ENCODE assay signal across 11 cellular contexts in the genomic region with DNA sequence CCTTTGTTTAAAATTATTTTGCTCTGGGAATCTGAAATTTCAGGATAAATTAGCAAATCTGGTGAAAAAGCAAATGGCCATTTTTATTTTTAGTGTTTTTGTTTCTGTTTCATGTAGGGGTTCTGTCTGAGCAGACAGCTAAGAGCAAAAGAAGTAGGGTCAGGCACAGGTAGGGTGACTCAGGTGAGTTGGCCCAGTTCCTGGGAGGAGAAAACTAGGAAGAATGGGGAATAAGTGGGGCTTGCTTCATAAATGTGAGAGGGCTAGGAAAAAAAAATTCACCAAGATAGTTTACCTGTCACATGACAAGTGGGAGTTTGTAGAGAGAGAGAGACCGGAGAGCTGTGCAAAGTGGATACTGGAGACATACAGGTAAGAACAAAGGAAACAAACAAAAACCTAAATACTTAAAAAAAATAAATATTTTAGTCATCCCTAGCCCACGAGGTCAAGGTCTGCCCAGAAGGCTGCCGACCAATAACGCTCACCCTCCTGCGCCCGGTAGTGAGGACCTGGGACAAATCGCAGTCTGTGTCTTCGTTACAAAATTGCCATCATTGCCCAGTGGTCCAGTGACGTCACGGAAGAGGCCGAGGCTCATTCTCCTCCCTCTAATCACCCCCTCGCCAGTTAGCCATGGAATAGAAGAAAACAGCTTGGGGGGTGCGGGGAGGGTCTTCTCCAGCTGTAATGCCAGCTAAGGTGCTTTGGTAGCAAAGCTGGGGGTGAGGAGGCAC. TPM values are rescaled to one million over a fixed set of nuclear protein-coding genes. Genes with fewer than 3 reads are reported as not detected.
DNase-seq lines count a peak whose midpoint lies in the region; ATAC-seq and TF ChIP-seq lines count a peak whose summit lies in the region.
"Had no signal": no experiment of that assay in that cellular context is flagged by ENCODE, and none has a peak within 500 bp of the region (broad histone marks: within the 10 kb centered on the region; RNA-seq: fewer than 3 reads in every experiment).

No MANE protein-coding gene starts in this region.

- H3K9me3 ChIP-seq in right atrium auricular region (no peaks in the 10 kb centered on the region), neutrophil (no peaks in the 10 kb centered on the region), endodermal cell (ENCODE audit: control insufficient read depth, low read length) (no peaks in the 10 kb centered on the region)

- peaks cover 0 to 70% of the 10 kb centered on the region in 2 donors for H3K4me1 ChIP-seq in right atrium auricular region
- H3K4me1 ChIP-seq in neutrophil (ENCODE audit: control insufficient read depth in 1 of 2, insufficient read depth in 1 of 2, low read depth in 1 of 2, low read length in 1 of 2), result peaks cover 29 to 50% of the 10 kb centered on the region in 2 experiments
- H3K4me1 ChIP-seq in endodermal cell (ENCODE audit: control insufficient read depth, insufficient read depth, low read length), result peaks cover 7% of the 10 kb centered on the region

- intact Hi-C loops in Right ventricle myocardium inferior (cut with DNase I), result loop anchor here (2.0 to 5.0 kb wide), 3 partner anchors 70 to 355 kb away; no protein-coding TSS in a partner anchor

- TF ChIP-seq CTCF in right atrium auricular region (IDR thresholded peaks at IDR 0.05) (no peak), fibroblast of villous mesenchyme (IDR thresholded peaks at IDR 0.05; ENCODE audit: insufficient read depth, low read depth, low read length) (no peak), neutrophil (IDR thresholded peaks at IDR 0.05) (no peak), endodermal cell (conservative IDR thresholded peaks at IDR 0.05) (no peak)

- whole genome bisulfite sequencing in endodermal cell (ENCODE audit: insufficient coverage in 1 of 2, insufficient read length in 1 of 2), 2 experiments, result 80 to 90% methylated on average over 5 to 12 of the region's 13 CpGs

- H3K9me3 Mint-ChIP-seq in endodermal cell, result no peaks in the 10 kb centered on the region
- H3K9me3 Mint-ChIP-seq: activated CD4-positive, alpha-beta memory T cell treated with anti-CD3 and anti-CD28 coated beads, Interleukin-2, amount 10 ng/mL, durations not matched to agents 7 days and 5 days; neural crest cell had no signal

- H3K27me3 ChIP-seq in right atrium auricular region, result peaks cover 0 to 11% of the 10 kb centered on the region in 2 donors
- peaks cover 90% of the 10 kb centered on the region for H3K27me3 ChIP-seq in neutrophil
- H3K27me3 ChIP-seq in endodermal cell (ENCODE audit: control insufficient read depth, insufficient read depth, low read length, poor library complexity, severe bottlenecking), result peaks cover 46% of the 10 kb centered on the region

- ATAC-seq in Right ventricle myocardium inferior (no peak), HG03469 (IDR thresholded peaks at IDR 0.05; ENCODE audit: unreplicated experiment) (no peak), HG02938 (IDR thresholded peaks at IDR 0.05; ENCODE audit: unreplicated experiment) (no peak)

- H3K27ac ChIP-seq in right atrium auricular region (peak overlapping the region; percentile 83 to 85), neutrophil (peak overlapping the region; percentile 93), endodermal cell (ENCODE audit: low read depth, low read length) (no peak overlapping the region)

- DNase-seq in right atrium auricular region (ENCODE audit: low spot score) (no peak), Right ventricle myocardium inferior (ENCODE audit: missing footprints) (no peak), fibroblast of villous mesenchyme (ENCODE audit: low read depth) (no peak), NCI-H446 treated with DMSO at 0.1 percent for 48 hours (lab: John Stamatoyannopoulos, UW) (no peak), endodermal cell (no peak)
- DNase-seq: activated CD4-positive, alpha-beta memory T cell treated with anti-CD3 and anti-CD28 coated beads, Interleukin-2, amount 10 ng/mL, durations not matched to agents 7 days and 5 days; EL had no signal

- H3K4me3 ChIP-seq in right atrium auricular region, result peak overlapping the region; percentile 52 to 63
- H3K4me3 ChIP-seq in fibroblast of villous mesenchyme (ENCODE audit: low read depth, low read length), result peak overlapping the region; percentile 54
- H3K4me3 ChIP-seq in neutrophil (ENCODE audit: low read depth in 1 of 2, low read length in 1 of 2), result peak overlapping the region; percentile 83 to 92
- no peak overlapping the region for H3K4me3 ChIP-seq in endodermal cell (ENCODE audit: low read length)

- peaks cover 57% of the 10 kb centered on the region for H3K27me3 Mint-ChIP-seq in endodermal cell (ENCODE audit: insufficient read depth)

- H3K36me3 ChIP-seq in right atrium auricular region, result no peaks in the 10 kb centered on the region
- no peaks in the 10 kb centered on the region for H3K36me3 ChIP-seq in neutrophil
- H3K36me3 ChIP-seq in endodermal cell (ENCODE audit: control insufficient read depth, insufficient read depth, low read length), result no peaks in the 10 kb centered on the region

- H3K36me3 Mint-ChIP-seq in endodermal cell (ENCODE audit: low read depth), result no peaks in the 10 kb centered on the region

- H3K27ac Mint-ChIP-seq in endodermal cell, result no peak overlapping the region
- H3K27ac Mint-ChIP-seq: activated CD4-positive, alpha-beta memory T cell treated with anti-CD3 and anti-CD28 coated beads, Interleukin-2, amount 10 ng/mL, durations not matched to agents 7 days and 5 days had no signal

- H3K9ac ChIP-seq in endodermal cell (ENCODE audit: extremely low read depth, low read length, poor library complexity, severe bottlenecking), result no peak overlapping the region

- H3K4me1 Mint-ChIP-seq in endodermal cell, result peaks cover 43% of the 10 kb centered on the region

- no peak overlapping the region for H3K4me3 Mint-ChIP-seq in endodermal cell
- H3K4me3 Mint-ChIP-seq: activated CD4-positive, alpha-beta memory T cell treated with anti-CD3 and anti-CD28 coated beads, Interleukin-2, amount 10 ng/mL, durations not matched to agents 7 days and 5 days had no signal

RNA-seq across cellular contexts. Expression of gene THBD, which starts 2.3 kb away (rescaled TPM):
- 10 to 100 TPM; 37.0 to 96.7 TPM for total RNA-seq in right atrium auricular region
- 17.4 TPM for total RNA-seq in Right ventricle myocardium inferior
- total RNA-seq in fibroblast of villous mesenchyme, result under 0.01 and 0.32 TPM in 2 replicates
- total RNA-seq in endodermal cell, result 1 to 10 TPM; 1.2 to 2.0 TPM
- polyA plus RNA-seq in endodermal cell (2013, experiment 1 of 2), result 0.68 TPM
- polyA plus RNA-seq in endodermal cell (2013, experiment 2 of 2), result 0.75 TPM
- total RNA-seq: activated CD4-positive, alpha-beta memory T cell treated with anti-CD3 and anti-CD28 coated beads, Interleukin-2, amount 10 ng/mL, durations not matched to agents 7 days and 5 days had no signal

RNA-seq across cellular contexts. Expression of gene SSTR4, which starts 12.1 kb away (rescaled TPM):
- total RNA-seq in right atrium auricular region, result not detected
- total RNA-seq in Right ventricle myocardium inferior, result not detected
- not detected in 2 replicates for total RNA-seq in fibroblast of villous mesenchyme
- under 1 TPM in 1 of 2 donors, not detected in 1; 0.40 TPM for total RNA-seq in endodermal cell
- not detected for polyA plus RNA-seq in endodermal cell (2013, experiment 1 of 2)
- polyA plus RNA-seq in endodermal cell (2013, experiment 2 of 2), result not detected
- total RNA-seq: activated CD4-positive, alpha-beta memory T cell treated with anti-CD3 and anti-CD28 coated beads, Interleukin-2, amount 10 ng/mL, durations not matched to agents 7 days and 5 days; neural crest cell had no signal

RNA-seq across cellular contexts. Expression of gene CD93, which starts 39.0 kb away (rescaled TPM):
- 10 to 100 TPM; 35.7 to 51.6 TPM for total RNA-seq in right atrium auricular region
- 43.5 TPM for total RNA-seq in Right ventricle myocardium inferior
- under 0.01 TPM in 2 replicates for total RNA-seq in fibroblast of villous mesenchyme
- under 1 TPM in 1 of 2 donors, not detected in 1; 0.04 TPM for total RNA-seq in endodermal cell
- polyA plus RNA-seq in endodermal cell (2013, experiment 1 of 2), result 0.07 TPM
- 0.04 TPM for polyA plus RNA-seq in endodermal cell (2013, experiment 2 of 2)

Comparison
In these comparisons a context has a peak if more than half of its experiments do, and no peak if none do; other contexts are left out.
1. RNA of gene CD93, which starts 39.0 kb away (total RNA-seq): 35.7 to 51.6 TPM in right atrium auricular region and 43.5 TPM in Right ventricle myocardium inferior (single experiment); 0.04 TPM in endodermal cell and under 0.01 TPM in fibroblast of villous mesenchyme; every median in the first group is over 10 times any median in the second.